Comparison of ENCODE assay signal across 25 cellular contexts in the genomic region with DNA sequence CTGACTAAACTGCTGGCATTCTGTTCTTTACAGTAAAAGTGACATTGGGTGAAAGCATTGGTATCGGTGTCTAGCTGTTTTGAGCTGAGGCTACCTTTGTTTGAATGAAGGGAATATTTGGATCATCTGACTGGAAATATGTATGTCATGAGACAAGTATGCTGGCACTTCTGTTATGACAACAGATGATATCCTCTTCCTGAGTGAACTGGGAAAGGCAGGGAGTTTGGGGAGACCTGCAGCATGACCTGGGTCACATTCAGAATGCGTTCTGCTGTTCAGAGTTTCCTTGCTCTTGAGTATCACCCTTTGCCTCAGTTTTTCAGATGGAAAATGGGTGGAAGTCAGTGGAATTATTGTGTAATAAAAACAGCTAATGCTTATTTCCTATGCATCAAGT.
"Had no signal": no experiment of that assay in that cellular context is flagged by ENCODE, and none has a peak within 500 bp of the region (broad histone marks: within the 10 kb centered on the region; RNA-seq: fewer than 3 reads in every experiment).

No MANE protein-coding gene starts in this region.

- FAIRE-seq: kidney had no signal

- DNase-seq: activated B cell treated with CpG ODN at 0.5 μM for 24 hours; activated CD4-positive, alpha-beta T cell treated with anti-CD3 and anti-CD28 coated beads for 36 hours; activated CD4-positive, alpha-beta T cell treated with anti-CD3 and anti-CD28 coated beads, Interleukin-2, amount 50 U/mL, for 4 hours; activated CD8-positive, alpha-beta memory T cell treated with anti-CD3 and anti-CD28 coated beads, Interleukin-2, amount 50 U/mL, for 48 hours; activated naive CD4-positive, alpha-beta T cell treated with Interleukin-2 at 50 U/mL for 16 hours; activated naive CD8-positive, alpha-beta T cell treated with anti-CD3 and anti-CD28 coated beads for 36 hours; activated T-cell treated with anti-CD3 and anti-CD28 coated beads, Interleukin-2, amount 50 U/mL, for 4 hours; amniotic stem cell; kidney; left lung; midbrain; ovary; stimulated activated CD4-positive, alpha-beta T cell treated with anti-CD3 and anti-CD28 coated beads, Interleukin-4, amount 100 ng/mL, for 24 hours; stimulated activated naive CD8-positive, alpha-beta T cell treated with anti-CD3 and anti-CD28 coated beads, Interleukin-15, Interleukin-2, amounts not matched to agents 100 U/mL and 50 U/mL, for 24 hours; T-helper 1 cell; T-helper 9 cell; upper lobe of left lung had no signal

- ATAC-seq: activated CD4-positive, alpha-beta T cell treated with anti-CD3 and anti-CD28 coated beads for 36 hours; activated T-cell treated with anti-CD3 and anti-CD28 coated beads, Interleukin-2, amount 50 U/mL, for 4 hours; natural killer cell treated with Interleukin-12 subunit alpha and Interleukin-12 subunit beta and Interleukin-15 and Interleukin-18, amount 100 ng/mL, for 72 hours; stimulated activated naive CD8-positive, alpha-beta T cell treated with anti-CD3 and anti-CD28 coated beads, Interleukin-15, Interleukin-2, amounts not matched to agents 100 U/mL and 50 U/mL, for 24 hours had no signal

- H3K36me3 ChIP-seq: breast epithelium, left lung, neutrophil, ovary, prostate gland, upper lobe of left lung had no signal

- H3K4me1 Mint-ChIP-seq: activated B cell treated with CpG ODN at 0.5 μM for 24 hours; activated CD4-positive, alpha-beta T cell treated with anti-CD3 and anti-CD28 coated beads for 36 hours; activated naive CD8-positive, alpha-beta T cell treated with anti-CD3 and anti-CD28 coated beads for 36 hours; central memory CD8-positive, alpha-beta T cell had no signal

- H3K27me3 Mint-ChIP-seq: central memory CD8-positive, alpha-beta T cell had no signal

- H3K27me3 ChIP-seq: breast epithelium, left lung, neutrophil, ovary, upper lobe of left lung had no signal

- H3K4me1 ChIP-seq: left lung had no signal

- H3K9me3 ChIP-seq: breast epithelium, left lung, neutrophil, ovary, prostate gland, upper lobe of left lung had no signal

- H3K4me3 Mint-ChIP-seq: activated B cell treated with CpG ODN at 0.5 μM for 24 hours; activated CD4-positive, alpha-beta T cell treated with anti-CD3 and anti-CD28 coated beads for 36 hours; activated naive CD8-positive, alpha-beta T cell treated with anti-CD3 and anti-CD28 coated beads for 36 hours; activated T-cell treated with anti-CD3 and anti-CD28 coated beads, Interleukin-2, amount 50 U/mL, for 4 hours; central memory CD8-positive, alpha-beta T cell; natural killer cell treated with Interleukin-12 subunit alpha and Interleukin-12 subunit beta and Interleukin-15 and Interleukin-18, amount 100 ng/mL, for 72 hours had no signal

- H3K27ac Mint-ChIP-seq: activated B cell treated with CpG ODN at 0.5 μM for 24 hours; activated CD4-positive, alpha-beta T cell treated with anti-CD3 and anti-CD28 coated beads for 36 hours; activated naive CD8-positive, alpha-beta T cell treated with anti-CD3 and anti-CD28 coated beads for 36 hours; activated T-helper 2 cell treated with anti-CD3 and anti-CD28 coated beads, Interferon-gamma antibody, Interleukin-2, Interleukin-4, amounts not matched to agents 10 μg/mL and 5 μg/mL and 100 μg/mL, durations not matched to agents 14 hours and 24 hours and 36 hours; natural killer cell treated with Interleukin-12 subunit alpha and Interleukin-12 subunit beta and Interleukin-15 and Interleukin-18, amount 100 ng/mL, for 72 hours had no signal

- H3K36me3 Mint-ChIP-seq: activated naive CD8-positive, alpha-beta T cell treated with anti-CD3 and anti-CD28 coated beads for 36 hours; natural killer cell treated with Interleukin-12 subunit alpha and Interleukin-12 subunit beta and Interleukin-15 and Interleukin-18, amount 100 ng/mL, for 72 hours had no signal

- H3K27ac ChIP-seq: breast epithelium, coronary artery, epithelial cell of prostate, left lung, neutrophil, ovary, prostate gland, upper lobe of left lung had no signal

- H3K9me3 Mint-ChIP-seq: activated B cell treated with CpG ODN at 0.5 μM for 24 hours; activated naive CD8-positive, alpha-beta T cell treated with anti-CD3 and anti-CD28 coated beads for 36 hours; activated T-helper 2 cell treated with anti-CD3 and anti-CD28 coated beads, Interferon-gamma antibody, Interleukin-2, Interleukin-4, amounts not matched to agents 10 μg/mL and 5 μg/mL and 100 μg/mL, durations not matched to agents 14 hours and 24 hours and 36 hours had no signal

- H3K4me3 ChIP-seq: breast epithelium, coronary artery, left lung, ovary, prostate gland, upper lobe of left lung had no signal
